In the genomic region with DNA sequence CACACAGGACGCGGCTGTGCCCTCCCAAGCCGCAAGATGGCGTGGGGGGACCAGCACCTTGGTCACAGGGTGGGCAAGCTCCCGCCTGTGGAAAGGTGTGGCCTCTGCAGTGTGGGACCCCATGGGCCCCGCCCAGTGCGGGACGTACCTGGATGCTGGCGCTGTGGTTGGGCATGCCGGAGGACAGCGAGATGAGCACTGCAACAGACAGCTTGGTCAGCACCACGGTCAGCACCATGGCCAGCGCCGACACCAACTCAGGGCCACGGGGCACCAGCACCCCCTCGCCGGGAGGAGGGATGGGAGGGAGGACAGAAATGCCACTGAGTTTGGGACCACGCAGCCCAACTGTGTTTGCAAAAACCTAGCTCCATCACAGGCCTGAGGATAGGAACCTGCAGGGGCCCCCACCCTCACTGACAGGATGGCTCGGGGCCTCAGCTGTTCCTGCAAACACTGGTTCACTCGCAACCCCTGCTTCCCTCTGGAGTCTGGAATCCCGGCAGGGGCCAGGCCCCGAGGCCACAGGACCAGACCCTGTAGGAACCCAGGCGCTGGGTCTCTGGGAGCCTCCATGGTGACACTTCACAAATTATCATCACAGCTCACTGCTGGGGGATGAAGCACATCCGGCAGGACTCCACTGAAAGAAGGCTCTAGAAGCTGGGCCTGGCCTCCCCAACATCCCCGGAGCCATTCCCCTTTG, we compare ENCODE assay signal across 1 cellular context.
A peak's percentile ranks its signal among the peaks of the same experiment; 100 is the strongest.
TF ChIP-seq lines count a peak whose summit lies in the region.

No MANE protein-coding gene starts in this region.

TF ChIP-seq in WTC11, 78 proteins besides CTCF, POLR2A, EP300 and RAD21 (continued from another document):
- TF ChIP-seq, protein P1, sequence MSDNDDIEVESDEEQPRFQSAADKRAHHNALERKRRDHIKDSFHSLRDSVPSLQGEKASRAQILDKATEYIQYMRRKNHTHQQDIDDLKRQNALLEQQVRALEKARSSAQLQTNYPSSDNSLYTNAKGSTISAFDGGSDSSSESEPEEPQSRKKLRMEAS (CRISPR knock-in tag; IDR thresholded peaks at IDR 0.05) = no peak; the same call in 1 of the 2 replicates
- TF ChIP-seq, protein P2, sequence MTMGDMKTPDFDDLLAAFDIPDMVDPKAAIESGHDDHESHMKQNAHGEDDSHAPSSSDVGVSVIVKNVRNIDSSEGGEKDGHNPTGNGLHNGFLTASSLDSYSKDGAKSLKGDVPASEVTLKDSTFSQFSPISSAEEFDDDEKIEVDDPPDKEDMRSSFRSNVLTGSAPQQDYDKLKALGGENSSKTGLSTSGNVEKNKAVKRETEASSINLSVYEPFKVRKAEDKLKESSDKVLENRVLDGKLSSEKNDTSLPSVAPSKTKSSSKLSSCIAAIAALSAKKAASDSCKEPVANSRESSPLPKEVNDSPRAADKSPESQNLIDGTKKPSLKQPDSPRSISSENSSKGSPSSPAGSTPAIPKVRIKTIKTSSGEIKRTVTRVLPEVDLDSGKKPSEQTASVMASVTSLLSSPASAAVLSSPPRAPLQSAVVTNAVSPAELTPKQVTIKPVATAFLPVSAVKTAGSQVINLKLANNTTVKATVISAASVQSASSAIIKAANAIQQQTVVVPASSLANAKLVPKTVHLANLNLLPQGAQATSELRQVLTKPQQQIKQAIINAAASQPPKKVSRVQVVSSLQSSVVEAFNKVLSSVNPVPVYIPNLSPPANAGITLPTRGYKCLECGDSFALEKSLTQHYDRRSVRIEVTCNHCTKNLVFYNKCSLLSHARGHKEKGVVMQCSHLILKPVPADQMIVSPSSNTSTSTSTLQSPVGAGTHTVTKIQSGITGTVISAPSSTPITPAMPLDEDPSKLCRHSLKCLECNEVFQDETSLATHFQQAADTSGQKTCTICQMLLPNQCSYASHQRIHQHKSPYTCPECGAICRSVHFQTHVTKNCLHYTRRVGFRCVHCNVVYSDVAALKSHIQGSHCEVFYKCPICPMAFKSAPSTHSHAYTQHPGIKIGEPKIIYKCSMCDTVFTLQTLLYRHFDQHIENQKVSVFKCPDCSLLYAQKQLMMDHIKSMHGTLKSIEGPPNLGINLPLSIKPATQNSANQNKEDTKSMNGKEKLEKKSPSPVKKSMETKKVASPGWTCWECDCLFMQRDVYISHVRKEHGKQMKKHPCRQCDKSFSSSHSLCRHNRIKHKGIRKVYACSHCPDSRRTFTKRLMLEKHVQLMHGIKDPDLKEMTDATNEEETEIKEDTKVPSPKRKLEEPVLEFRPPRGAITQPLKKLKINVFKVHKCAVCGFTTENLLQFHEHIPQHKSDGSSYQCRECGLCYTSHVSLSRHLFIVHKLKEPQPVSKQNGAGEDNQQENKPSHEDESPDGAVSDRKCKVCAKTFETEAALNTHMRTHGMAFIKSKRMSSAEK (CRISPR knock-in tag; IDR thresholded peaks at IDR 0.05; ENCODE audit: borderline replicate concordance) = no peak
- 0 out of 2 replicates have a peak, but pooled peaks have one; percentile 14 for TF ChIP-seq CBFB (CRISPR knock-in tag; IDR thresholded peaks at IDR 0.05; ENCODE audit: low read depth)
- TF ChIP-seq, protein P3, sequence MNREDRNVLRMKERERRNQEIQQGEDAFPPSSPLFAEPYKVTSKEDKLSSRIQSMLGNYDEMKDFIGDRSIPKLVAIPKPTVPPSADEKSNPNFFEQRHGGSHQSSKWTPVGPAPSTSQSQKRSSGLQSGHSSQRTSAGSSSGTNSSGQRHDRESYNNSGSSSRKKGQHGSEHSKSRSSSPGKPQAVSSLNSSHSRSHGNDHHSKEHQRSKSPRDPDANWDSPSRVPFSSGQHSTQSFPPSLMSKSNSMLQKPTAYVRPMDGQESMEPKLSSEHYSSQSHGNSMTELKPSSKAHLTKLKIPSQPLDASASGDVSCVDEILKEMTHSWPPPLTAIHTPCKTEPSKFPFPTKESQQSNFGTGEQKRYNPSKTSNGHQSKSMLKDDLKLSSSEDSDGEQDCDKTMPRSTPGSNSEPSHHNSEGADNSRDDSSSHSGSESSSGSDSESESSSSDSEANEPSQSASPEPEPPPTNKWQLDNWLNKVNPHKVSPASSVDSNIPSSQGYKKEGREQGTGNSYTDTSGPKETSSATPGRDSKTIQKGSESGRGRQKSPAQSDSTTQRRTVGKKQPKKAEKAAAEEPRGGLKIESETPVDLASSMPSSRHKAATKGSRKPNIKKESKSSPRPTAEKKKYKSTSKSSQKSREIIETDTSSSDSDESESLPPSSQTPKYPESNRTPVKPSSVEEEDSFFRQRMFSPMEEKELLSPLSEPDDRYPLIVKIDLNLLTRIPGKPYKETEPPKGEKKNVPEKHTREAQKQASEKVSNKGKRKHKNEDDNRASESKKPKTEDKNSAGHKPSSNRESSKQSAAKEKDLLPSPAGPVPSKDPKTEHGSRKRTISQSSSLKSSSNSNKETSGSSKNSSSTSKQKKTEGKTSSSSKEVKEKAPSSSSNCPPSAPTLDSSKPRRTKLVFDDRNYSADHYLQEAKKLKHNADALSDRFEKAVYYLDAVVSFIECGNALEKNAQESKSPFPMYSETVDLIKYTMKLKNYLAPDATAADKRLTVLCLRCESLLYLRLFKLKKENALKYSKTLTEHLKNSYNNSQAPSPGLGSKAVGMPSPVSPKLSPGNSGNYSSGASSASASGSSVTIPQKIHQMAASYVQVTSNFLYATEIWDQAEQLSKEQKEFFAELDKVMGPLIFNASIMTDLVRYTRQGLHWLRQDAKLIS (CRISPR knock-in tag; IDR thresholded peaks at IDR 0.05; ENCODE audit: borderline replicate concordance) = no peak
- TF ChIP-seq NR3C1 (CRISPR knock-in tag; conservative IDR thresholded peaks at IDR 0.05; ENCODE audit: low read depth) = no peak
- TF ChIP-seq ETV6 (CRISPR knock-in tag; IDR thresholded peaks at IDR 0.05) = no peak
- no peak for TF ChIP-seq ZNF121 (CRISPR knock-in tag; IDR thresholded peaks at IDR 0.05)
- peak; percentile 60; the same call in 1 of the 2 replicates for TF ChIP-seq ZBTB21 (CRISPR knock-in tag; IDR thresholded peaks at IDR 0.05; ENCODE audit: borderline replicate concordance)
- no peak for TF ChIP-seq ZNF317 (CRISPR knock-in tag; IDR thresholded peaks at IDR 0.05; ENCODE audit: borderline replicate concordance, low read depth)
- TF ChIP-seq NFYB (CRISPR knock-in tag; conservative IDR thresholded peaks at IDR 0.05; ENCODE audit: low read depth) = no peak; the same call in 1 of the 2 replicates
- TF ChIP-seq SMAD4 (CRISPR knock-in tag; IDR thresholded peaks at IDR 0.05) = peak; percentile 88; the same call in 1 of the 2 replicates
- TF ChIP-seq ZNF416 (CRISPR knock-in tag; IDR thresholded peaks at IDR 0.05) = no peak
- TF ChIP-seq, protein P4, sequence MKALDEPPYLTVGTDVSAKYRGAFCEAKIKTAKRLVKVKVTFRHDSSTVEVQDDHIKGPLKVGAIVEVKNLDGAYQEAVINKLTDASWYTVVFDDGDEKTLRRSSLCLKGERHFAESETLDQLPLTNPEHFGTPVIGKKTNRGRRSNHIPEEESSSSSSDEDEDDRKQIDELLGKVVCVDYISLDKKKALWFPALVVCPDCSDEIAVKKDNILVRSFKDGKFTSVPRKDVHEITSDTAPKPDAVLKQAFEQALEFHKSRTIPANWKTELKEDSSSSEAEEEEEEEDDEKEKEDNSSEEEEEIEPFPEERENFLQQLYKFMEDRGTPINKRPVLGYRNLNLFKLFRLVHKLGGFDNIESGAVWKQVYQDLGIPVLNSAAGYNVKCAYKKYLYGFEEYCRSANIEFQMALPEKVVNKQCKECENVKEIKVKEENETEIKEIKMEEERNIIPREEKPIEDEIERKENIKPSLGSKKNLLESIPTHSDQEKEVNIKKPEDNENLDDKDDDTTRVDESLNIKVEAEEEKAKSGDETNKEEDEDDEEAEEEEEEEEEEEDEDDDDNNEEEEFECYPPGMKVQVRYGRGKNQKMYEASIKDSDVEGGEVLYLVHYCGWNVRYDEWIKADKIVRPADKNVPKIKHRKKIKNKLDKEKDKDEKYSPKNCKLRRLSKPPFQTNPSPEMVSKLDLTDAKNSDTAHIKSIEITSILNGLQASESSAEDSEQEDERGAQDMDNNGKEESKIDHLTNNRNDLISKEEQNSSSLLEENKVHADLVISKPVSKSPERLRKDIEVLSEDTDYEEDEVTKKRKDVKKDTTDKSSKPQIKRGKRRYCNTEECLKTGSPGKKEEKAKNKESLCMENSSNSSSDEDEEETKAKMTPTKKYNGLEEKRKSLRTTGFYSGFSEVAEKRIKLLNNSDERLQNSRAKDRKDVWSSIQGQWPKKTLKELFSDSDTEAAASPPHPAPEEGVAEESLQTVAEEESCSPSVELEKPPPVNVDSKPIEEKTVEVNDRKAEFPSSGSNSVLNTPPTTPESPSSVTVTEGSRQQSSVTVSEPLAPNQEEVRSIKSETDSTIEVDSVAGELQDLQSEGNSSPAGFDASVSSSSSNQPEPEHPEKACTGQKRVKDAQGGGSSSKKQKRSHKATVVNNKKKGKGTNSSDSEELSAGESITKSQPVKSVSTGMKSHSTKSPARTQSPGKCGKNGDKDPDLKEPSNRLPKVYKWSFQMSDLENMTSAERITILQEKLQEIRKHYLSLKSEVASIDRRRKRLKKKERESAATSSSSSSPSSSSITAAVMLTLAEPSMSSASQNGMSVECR (CRISPR knock-in tag; IDR thresholded peaks at IDR 0.05; ENCODE audit: borderline replicate concordance) = peak; percentile 75; the same call in 1 of the 2 replicates
- TF ChIP-seq, protein P5, sequence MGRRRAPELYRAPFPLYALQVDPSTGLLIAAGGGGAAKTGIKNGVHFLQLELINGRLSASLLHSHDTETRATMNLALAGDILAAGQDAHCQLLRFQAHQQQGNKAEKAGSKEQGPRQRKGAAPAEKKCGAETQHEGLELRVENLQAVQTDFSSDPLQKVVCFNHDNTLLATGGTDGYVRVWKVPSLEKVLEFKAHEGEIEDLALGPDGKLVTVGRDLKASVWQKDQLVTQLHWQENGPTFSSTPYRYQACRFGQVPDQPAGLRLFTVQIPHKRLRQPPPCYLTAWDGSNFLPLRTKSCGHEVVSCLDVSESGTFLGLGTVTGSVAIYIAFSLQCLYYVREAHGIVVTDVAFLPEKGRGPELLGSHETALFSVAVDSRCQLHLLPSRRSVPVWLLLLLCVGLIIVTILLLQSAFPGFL (CRISPR knock-in tag; IDR thresholded peaks at IDR 0.05; ENCODE audit: borderline replicate concordance) = peak; percentile 48; the same call in 1 of the 2 replicates
- peak; percentile 87 for TF ChIP-seq TCF7 (CRISPR knock-in tag; IDR thresholded peaks at IDR 0.05; ENCODE audit: low read depth)
- TF ChIP-seq ATF1 (CRISPR knock-in tag; IDR thresholded peaks at IDR 0.05) = no peak
- no peak for TF ChIP-seq FOXJ3 (CRISPR knock-in tag; IDR thresholded peaks at IDR 0.05; ENCODE audit: borderline replicate concordance)
- TF ChIP-seq, protein P6, sequence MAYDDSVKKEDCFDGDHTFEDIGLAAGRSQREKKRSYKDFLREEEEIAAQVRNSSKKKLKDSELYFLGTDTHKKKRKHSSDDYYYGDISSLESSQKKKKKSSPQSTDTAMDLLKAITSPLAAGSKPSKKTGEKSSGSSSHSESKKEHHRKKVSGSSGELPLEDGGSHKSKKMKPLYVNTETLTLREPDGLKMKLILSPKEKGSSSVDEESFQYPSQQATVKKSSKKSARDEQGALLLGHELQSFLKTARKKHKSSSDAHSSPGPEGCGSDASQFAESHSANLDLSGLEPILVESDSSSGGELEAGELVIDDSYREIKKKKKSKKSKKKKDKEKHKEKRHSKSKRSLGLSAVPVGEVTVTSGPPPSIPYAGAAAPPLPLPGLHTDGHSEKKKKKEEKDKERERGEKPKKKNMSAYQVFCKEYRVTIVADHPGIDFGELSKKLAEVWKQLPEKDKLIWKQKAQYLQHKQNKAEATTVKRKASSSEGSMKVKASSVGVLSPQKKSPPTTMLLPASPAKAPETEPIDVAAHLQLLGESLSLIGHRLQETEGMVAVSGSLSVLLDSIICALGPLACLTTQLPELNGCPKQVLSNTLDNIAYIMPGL (CRISPR knock-in tag; IDR thresholded peaks at IDR 0.05) = no peak
- TF ChIP-seq, protein P7, sequence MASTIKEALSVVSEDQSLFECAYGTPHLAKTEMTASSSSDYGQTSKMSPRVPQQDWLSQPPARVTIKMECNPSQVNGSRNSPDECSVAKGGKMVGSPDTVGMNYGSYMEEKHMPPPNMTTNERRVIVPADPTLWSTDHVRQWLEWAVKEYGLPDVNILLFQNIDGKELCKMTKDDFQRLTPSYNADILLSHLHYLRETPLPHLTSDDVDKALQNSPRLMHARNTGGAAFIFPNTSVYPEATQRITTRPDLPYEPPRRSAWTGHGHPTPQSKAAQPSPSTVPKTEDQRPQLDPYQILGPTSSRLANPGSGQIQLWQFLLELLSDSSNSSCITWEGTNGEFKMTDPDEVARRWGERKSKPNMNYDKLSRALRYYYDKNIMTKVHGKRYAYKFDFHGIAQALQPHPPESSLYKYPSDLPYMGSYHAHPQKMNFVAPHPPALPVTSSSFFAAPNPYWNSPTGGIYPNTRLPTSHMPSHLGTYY (CRISPR knock-in tag; IDR thresholded peaks at IDR 0.05) = no peak
